14 cellular contexts compared by ENCODE assay signal in the genomic region with DNA sequence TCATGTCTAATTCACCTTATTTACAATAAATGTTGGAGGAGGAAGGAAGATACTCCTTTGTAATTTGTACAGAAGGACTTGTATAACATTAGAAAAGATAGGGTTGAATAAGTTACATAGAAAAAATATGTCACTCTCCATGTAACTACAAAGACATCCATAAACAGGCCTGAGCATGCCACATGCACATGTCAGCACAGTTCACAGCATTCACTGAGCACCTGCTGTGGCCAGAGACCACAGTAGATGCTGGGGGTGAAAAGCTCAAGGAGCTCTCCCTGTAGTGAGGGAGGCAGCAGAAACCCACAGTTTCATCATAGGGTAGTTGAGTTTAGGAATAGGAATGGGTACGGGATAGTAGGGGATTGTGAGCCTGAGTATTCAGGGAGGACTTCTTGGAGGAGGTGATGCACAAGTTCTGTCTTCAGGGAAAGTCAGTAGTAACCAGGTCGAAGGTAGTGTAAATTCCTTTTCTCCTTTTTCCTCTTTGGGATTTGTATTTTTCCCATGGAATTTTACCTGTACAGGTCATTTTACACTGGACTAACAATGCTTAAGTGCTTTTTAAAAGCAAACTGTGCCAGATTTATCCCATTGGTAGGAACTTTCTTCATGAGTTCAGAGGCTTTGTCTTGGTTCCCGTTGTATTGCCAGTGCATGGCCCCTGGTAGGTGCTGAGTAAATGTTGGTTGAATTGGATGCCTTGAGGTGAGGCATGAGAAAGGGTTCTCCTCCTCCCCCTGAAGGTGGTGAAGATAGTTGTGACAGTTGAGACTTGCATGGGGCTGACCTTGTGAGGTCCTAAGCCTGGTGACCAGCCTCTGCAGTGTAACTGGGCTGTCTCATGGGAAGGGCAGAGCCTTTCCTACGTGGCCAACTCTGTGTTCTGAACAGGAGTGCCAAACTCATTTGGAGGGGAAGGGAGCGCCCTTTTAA. TPM values are rescaled to one million over a fixed set of nuclear protein-coding genes. Genes with fewer than 3 reads are reported as not detected.
A peak's percentile ranks its signal among the peaks of the same experiment; 100 is the strongest.
DNase-seq lines count a peak whose midpoint lies in the region; ATAC-seq and TF ChIP-seq lines count a peak whose summit lies in the region.
"Had no signal": no experiment of that assay in that cellular context is flagged by ENCODE, and none has a peak within 500 bp of the region (broad histone marks: within the 10 kb centered on the region; RNA-seq: fewer than 3 reads in every experiment).

No MANE protein-coding gene starts in this region.

- no peak overlapping the region for H3K18ac ChIP-seq in H9 (ENCODE audit: insufficient read length, low read depth, low read length)

- no peak overlapping the region for H4K5ac ChIP-seq in H9 (ENCODE audit: insufficient read length, low read depth, low read length)

- H3K4me3 Mint-ChIP-seq in activated naive CD8-positive, alpha-beta T cell treated with anti-CD3 and anti-CD28 coated beads, Interleukin-2, amount 50 U/mL, for 24 hours, result peak overlapping the region; percentile 87
- H3K4me3 Mint-ChIP-seq in natural killer cell treated with Interleukin-12 subunit alpha and Interleukin-12 subunit beta and Interleukin-15 and Interleukin-18, amount 100 ng/mL, for 72 hours, result peak overlapping the region; percentile 89
- no peak overlapping the region for H3K4me3 Mint-ChIP-seq in H9

- H3K79me2 ChIP-seq in H9 (ENCODE audit: insufficient read depth, low read length), result no peaks in the 10 kb centered on the region

- no peaks in the 10 kb centered on the region for H3K9me3 ChIP-seq in BLaER1 treated with 17β-estradiol and CSF1 and Interleukin-3, amounts not matched to agents 10 nM and 100 nM (replicated peaks in 1 of 11)
- H3K9me3 ChIP-seq in H9 (ENCODE audit: control insufficient read depth, low read depth, low read length), result no peaks in the 10 kb centered on the region
- H3K9me3 ChIP-seq: pancreas had no signal

- H3K4me1 Mint-ChIP-seq in activated naive CD8-positive, alpha-beta T cell treated with anti-CD3 and anti-CD28 coated beads, Interleukin-2, amount 50 U/mL, for 24 hours, result peaks cover 94% of the 10 kb centered on the region
- peaks cover 77 to 86% of the 10 kb centered on the region in 2 donors for H3K4me1 Mint-ChIP-seq in natural killer cell treated with Interleukin-12 subunit alpha and Interleukin-12 subunit beta and Interleukin-15 and Interleukin-18, amount 100 ng/mL, for 72 hours (ENCODE audit: low read depth in 2 of 2)
- H3K4me1 Mint-ChIP-seq in H9, result peaks cover 6 to 9% of the 10 kb centered on the region in 2 experiments; a peak in 3 of 4 replicates

- H2BK20ac ChIP-seq in H9 (ENCODE audit: low read depth, low read length, poor library complexity, severe bottlenecking), result no peak overlapping the region

- WGBS in H9 (ENCODE audit: extremely low coverage, insufficient read length, low lambda C conversion rate), result no CpG with 5 or more reads among the region's 5 CpGs

- no peak for DNase-seq in activated naive CD8-positive, alpha-beta T cell treated with anti-CD3 and anti-CD28 coated beads, Interleukin-2, amount 50 U/mL, for 24 hours
- no peak for DNase-seq in natural killer cell treated with Interleukin-12 subunit alpha and Interleukin-12 subunit beta and Interleukin-15 and Interleukin-18, amount 100 ng/mL, for 72 hours (ENCODE audit: low spot score)
- DNase-seq in SKM-1 (lab: John Stamatoyannopoulos, UW; ENCODE audit: unreplicated experiment), result no peak
- DNase-seq in H9, result no peak
- no peak for DNase-seq in anterior cingulate cortex (lab: John Stamatoyannopoulos, UW)
- DNase-seq: brain microvascular endothelial cell, hypothalamus, NCI-H510A, pancreas had no signal

- H3K14ac ChIP-seq in H9 (ENCODE audit: insufficient read depth, low read length), result no peak overlapping the region

- no peak for TF ChIP-seq CTCF in H9 (conservative IDR thresholded peaks at IDR 0.05)

- no peak overlapping the region for H2BK5ac ChIP-seq in H9 (ENCODE audit: insufficient read length, low read length)

- peak overlapping the region; percentile 99 for H3K27ac Mint-ChIP-seq in activated naive CD8-positive, alpha-beta T cell treated with anti-CD3 and anti-CD28 coated beads, Interleukin-2, amount 50 U/mL, for 24 hours
- H3K27ac Mint-ChIP-seq in natural killer cell treated with Interleukin-12 subunit alpha and Interleukin-12 subunit beta and Interleukin-15 and Interleukin-18, amount 100 ng/mL, for 72 hours, result peak overlapping the region; percentile 97 to 98
- peak overlapping the region in 1 of 3 experiments; percentile 12; a peak in 1 of 7 replicates for H3K27ac Mint-ChIP-seq in H9

- H3K23ac ChIP-seq in H9 (ENCODE audit: insufficient read length, low read depth, low read length), result no peak overlapping the region

- peaks cover 0 to 16% (median 0%) of the 10 kb centered on the region in 11 experiments; a peak in 2 of 22 replicates for H4K20me1 ChIP-seq in BLaER1 treated with 17β-estradiol and CSF1 and Interleukin-3, amounts not matched to agents 10 nM and 100 nM
- no peaks in the 10 kb centered on the region for H4K20me1 ChIP-seq in H9 (ENCODE audit: control insufficient read depth, insufficient read depth, insufficient read length)

- ATAC-seq in GM18868 (IDR thresholded peaks at IDR 0.05; ENCODE audit: unreplicated experiment) (peak; percentile 37), GM21423 (IDR thresholded peaks at IDR 0.05; ENCODE audit: unreplicated experiment) (no peak)
- peak; percentile 16 for ATAC-seq in activated naive CD8-positive, alpha-beta T cell treated with anti-CD3 and anti-CD28 coated beads, Interleukin-2, amount 50 U/mL, for 24 hours
- ATAC-seq in natural killer cell treated with Interleukin-12 subunit alpha and Interleukin-12 subunit beta and Interleukin-15 and Interleukin-18, amount 100 ng/mL, for 72 hours, result peak in 1 of 2 donors; percentile 0

- H2AFZ ChIP-seq in H9 (ENCODE audit: low read length), result no peak overlapping the region

- H2BK12ac ChIP-seq in H9 (ENCODE audit: insufficient read length, low read depth, low read length), result no peak overlapping the region

- H3K27ac ChIP-seq in BLaER1 treated with 17β-estradiol and CSF1 and Interleukin-3, amounts not matched to agents 10 nM and 100 nM, result no peak overlapping the region
- H3K27ac ChIP-seq in H9 (ENCODE audit: insufficient read length, low read depth, low read length), result no peak overlapping the region
- H3K27ac ChIP-seq: brain microvascular endothelial cell, C4-2B, HL-60, pancreas had no signal

- H3K79me1 ChIP-seq in H9 (ENCODE audit: insufficient read depth, low read depth, low read length, poor library complexity, severe bottlenecking), result no peaks in the 10 kb centered on the region

- H3K56ac ChIP-seq in H9 (ENCODE audit: insufficient read length, low read depth, low read length), result no peak overlapping the region

- H3K9me3 Mint-ChIP-seq in activated naive CD8-positive, alpha-beta T cell treated with anti-CD3 and anti-CD28 coated beads, Interleukin-2, amount 50 U/mL, for 24 hours, result no peaks in the 10 kb centered on the region
- no peaks in the 10 kb centered on the region for H3K9me3 Mint-ChIP-seq in natural killer cell treated with Interleukin-12 subunit alpha and Interleukin-12 subunit beta and Interleukin-15 and Interleukin-18, amount 100 ng/mL, for 72 hours
- no peaks in the 10 kb centered on the region for H3K9me3 Mint-ChIP-seq in H9

- H3K23me2 ChIP-seq in H9 (ENCODE audit: insufficient read length, low read depth, low read length, poor library complexity, severe bottlenecking), result no peaks in the 10 kb centered on the region

- H3K4me3 ChIP-seq in BLaER1 treated with 17β-estradiol and CSF1 and Interleukin-3, amounts not matched to agents 10 nM and 100 nM, result no peak overlapping the region
- H3K4me3 ChIP-seq: pancreas had no signal

- peaks cover 55% of the 10 kb centered on the region for H3K36me3 Mint-ChIP-seq in activated naive CD8-positive, alpha-beta T cell treated with anti-CD3 and anti-CD28 coated beads, Interleukin-2, amount 50 U/mL, for 24 hours (ENCODE audit: low read depth)
- H3K36me3 Mint-ChIP-seq in natural killer cell treated with Interleukin-12 subunit alpha and Interleukin-12 subunit beta and Interleukin-15 and Interleukin-18, amount 100 ng/mL, for 72 hours, result peaks cover 7% of the 10 kb centered on the region
- no peaks in the 10 kb centered on the region for H3K36me3 Mint-ChIP-seq in H9 (ENCODE audit: insufficient read depth in 1 of 3, low read depth in 3 of 3)

- H4K8ac ChIP-seq in H9 (replicated peaks; ENCODE audit: insufficient read length, low read depth, low read length), result no peak overlapping the region

- no peak overlapping the region for H3K4ac ChIP-seq in H9 (ENCODE audit: low read depth, low read length)

- H3K4me1 ChIP-seq in BLaER1 treated with 17β-estradiol and CSF1 and Interleukin-3, amounts not matched to agents 10 nM and 100 nM, result peaks cover 45 to 55% (median 48%) of the 10 kb centered on the region in 10 experiments
- no peaks in the 10 kb centered on the region for H3K4me1 ChIP-seq in H9 (ENCODE audit: insufficient read depth, low read length)
- H3K4me1 ChIP-seq: pancreas had no signal

- no peak overlapping the region for H2BK120ac ChIP-seq in H9 (ENCODE audit: low read depth, low read length, poor library complexity, severe bottlenecking)

- H3K9ac ChIP-seq in BLaER1 treated with 17β-estradiol and CSF1 and Interleukin-3, amounts not matched to agents 10 nM and 100 nM, result no peak overlapping the region
- H3K9ac ChIP-seq in H9 (ENCODE audit: extremely low read depth, insufficient read length, low read length), result no peak overlapping the region

- no peak overlapping the region for H3T11ph ChIP-seq in H9 (ENCODE audit: low read length)

- H4K91ac ChIP-seq in H9 (ENCODE audit: insufficient read length, low read depth, low read length), result no peak overlapping the region

- H2AK5ac ChIP-seq in H9 (ENCODE audit: insufficient read length, low read length), result no peak overlapping the region

- peak overlapping the region; percentile 33 to 90 (median 67); a peak in 21 of 22 replicates for H3K4me2 ChIP-seq in BLaER1 treated with 17β-estradiol and CSF1 and Interleukin-3, amounts not matched to agents 10 nM and 100 nM
- H3K4me2 ChIP-seq in H9 (ENCODE audit: insufficient read depth, insufficient read length, low read length), result no peak overlapping the region

- H3K36me3 ChIP-seq in BLaER1 treated with 17β-estradiol and CSF1 and Interleukin-3, amounts not matched to agents 10 nM and 100 nM, result no peaks in the 10 kb centered on the region; a peak in 1 of 22 replicates
- H3K36me3 ChIP-seq: brain microvascular endothelial cell, pancreas had no signal

- H3K27me3 Mint-ChIP-seq in activated naive CD8-positive, alpha-beta T cell treated with anti-CD3 and anti-CD28 coated beads, Interleukin-2, amount 50 U/mL, for 24 hours, result no peaks in the 10 kb centered on the region
- H3K27me3 Mint-ChIP-seq in natural killer cell treated with Interleukin-12 subunit alpha and Interleukin-12 subunit beta and Interleukin-15 and Interleukin-18, amount 100 ng/mL, for 72 hours, result no peaks in the 10 kb centered on the region
- H3K27me3 Mint-ChIP-seq in H9 (ENCODE audit: low read depth), result no peaks in the 10 kb centered on the region

- H2BK15ac ChIP-seq in H9 (ENCODE audit: low read depth, low read length), result no peak overlapping the region

- H3K27me3 ChIP-seq in BLaER1 treated with 17β-estradiol and CSF1 and Interleukin-3, amounts not matched to agents 10 nM and 100 nM, result peaks cover 0 to 15% (median 0%) of the 10 kb centered on the region in 11 experiments; a peak in 6 of 22 replicates
- H3K27me3 ChIP-seq in H9 (ENCODE audit: insufficient read depth, low read length), result no peaks in the 10 kb centered on the region
- H3K27me3 ChIP-seq: brain microvascular endothelial cell, pancreas had no signal

RNA-seq across cellular contexts. Expression of a gene that starts 20.2 kb away (rescaled TPM):
- 100 to 1,000 TPM; 182 to 216 TPM for total RNA-seq in natural killer cell treated with Interleukin-12 subunit alpha and Interleukin-12 subunit beta and Interleukin-15 and Interleukin-18, amount 100 ng/mL, for 72 hours
- total RNA-seq in H9 (2021), result 5.2 and 6.0 TPM in 2 replicates

Comparison
In these comparisons a context has a peak if more than half of its experiments do, and no peak if none do; other contexts are left out.
1. H3K4me3 Mint-ChIP-seq: peak in activated naive CD8-positive, alpha-beta T cell treated with anti-CD3 and anti-CD28 coated beads, Interleukin-2, amount 50 U/mL, for 24 hours (single experiment) and natural killer cell treated with Interleukin-12 subunit alpha and Interleukin-12 subunit beta and Interleukin-15 and Interleukin-18, amount 100 ng/mL, for 72 hours (single experiment); none in H9 (0 of 2).
2. RNA of a gene that starts 20.2 kb away (total RNA-seq): 182 to 216 TPM in natural killer cell treated with Interleukin-12 subunit alpha and Interleukin-12 subunit beta and Interleukin-15 and Interleukin-18, amount 100 ng/mL, for 72 hours; 5.2 to 6.0 TPM in H9; every median in the first group is over 10 times any median in the second.